ENCODE assay signal across 1 cellular context in the genomic region with DNA sequence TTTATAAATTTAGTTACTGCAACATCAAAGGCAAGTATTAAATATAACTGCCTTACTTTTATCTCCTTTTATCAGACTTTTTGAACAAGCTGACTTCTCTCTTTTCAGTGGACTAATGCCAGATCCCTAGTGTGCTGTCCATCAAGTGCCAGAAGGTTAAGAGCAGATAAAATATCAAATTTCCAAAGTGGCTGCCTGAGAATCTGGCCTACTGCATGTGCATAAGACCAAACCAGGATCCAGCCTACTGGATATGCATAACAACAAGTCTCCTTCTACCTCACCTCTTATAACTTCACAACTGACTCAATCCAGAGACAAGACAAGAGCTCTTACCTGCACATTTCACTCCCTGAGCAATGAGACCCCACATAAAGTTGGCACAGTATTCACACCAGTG.
TF ChIP-seq lines count a peak whose summit lies in the region.

No MANE protein-coding gene starts in this region.

TF ChIP-seq in GM23338, 12 proteins besides CTCF, POLR2A, EP300 and RAD21 (continued from another document):
- TF ChIP-seq REST (IDR thresholded peaks at IDR 0.05; ENCODE audit: unreplicated experiment) (no peak), CREB1 (CRISPR knock-in tag; IDR thresholded peaks at IDR 0.05; ENCODE audit: low read depth) (no peak), NANOG (IDR thresholded peaks at IDR 0.05; ENCODE audit: borderline replicate concordance) (no peak), EZH2phosphoT487 (IDR thresholded peaks at IDR 0.05; ENCODE audit: unreplicated experiment) (no peak), ZNF114 (CRISPR knock-in tag; IDR thresholded peaks at IDR 0.05) (no peak), ZNF331 (CRISPR knock-in tag; IDR thresholded peaks at IDR 0.05; ENCODE audit: low read depth) (no peak), ZNF462 (CRISPR knock-in tag; IDR thresholded peaks at IDR 0.05) (no peak)
- TF ChIP-seq, protein P1, sequence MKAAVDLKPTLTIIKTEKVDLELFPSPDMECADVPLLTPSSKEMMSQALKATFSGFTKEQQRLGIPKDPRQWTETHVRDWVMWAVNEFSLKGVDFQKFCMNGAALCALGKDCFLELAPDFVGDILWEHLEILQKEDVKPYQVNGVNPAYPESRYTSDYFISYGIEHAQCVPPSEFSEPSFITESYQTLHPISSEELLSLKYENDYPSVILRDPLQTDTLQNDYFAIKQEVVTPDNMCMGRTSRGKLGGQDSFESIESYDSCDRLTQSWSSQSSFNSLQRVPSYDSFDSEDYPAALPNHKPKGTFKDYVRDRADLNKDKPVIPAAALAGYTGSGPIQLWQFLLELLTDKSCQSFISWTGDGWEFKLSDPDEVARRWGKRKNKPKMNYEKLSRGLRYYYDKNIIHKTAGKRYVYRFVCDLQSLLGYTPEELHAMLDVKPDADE (IDR thresholded peaks at IDR 0.05): no peak
TF ChIP-seq in GM23338: peak in this region for 0.
